1 cellular context compared by ENCODE assay signal in genomic region chr1:27504588-27505419, GRCh38.
TF ChIP-seq lines count a peak whose summit lies in the region.

No MANE protein-coding gene starts in this region.

TF ChIP-seq in HepG2, 621 proteins besides CTCF, POLR2A, EP300 and RAD21 (continued from another document and continues in another):
- TF ChIP-seq HNF1A (IDR thresholded peaks at IDR 0.05; ENCODE audit: low read depth) (peak; percentile 25; the same call in 1 of the 2 replicates), HNF1A (CRISPR knock-in tag; IDR thresholded peaks at IDR 0.05; ENCODE audit: borderline replicate concordance) (peak; percentile 70; the same call in 1 of the 2 replicates), TBP (CRISPR knock-in tag; IDR thresholded peaks at IDR 0.05) (no peak), ZNF850 (CRISPR knock-in tag; conservative IDR thresholded peaks at IDR 0.05) (no peak), KLF13 (CRISPR knock-in tag; IDR thresholded peaks at IDR 0.05) (no peak), ZNF589 (CRISPR knock-in tag; conservative IDR thresholded peaks at IDR 0.05) (no peak; the same call in 1 of the 2 replicates), PATZ1 (CRISPR knock-in tag; IDR thresholded peaks at IDR 0.05) (peak; percentile 99), ZFP36 (IDR thresholded peaks at IDR 0.05; ENCODE audit: borderline replicate concordance, low read depth, low read length, partially characterized antibody) (peak; percentile 97), CENPT (CRISPR knock-in tag; IDR thresholded peaks at IDR 0.05; ENCODE audit: low read depth) (0 out of 2 replicates have a peak, but pooled peaks have one; percentile 46), MTERF4 (CRISPR knock-in tag; IDR thresholded peaks at IDR 0.05) (no peak), ZNF646 (CRISPR knock-in tag; IDR thresholded peaks at IDR 0.05) (0 out of 2 replicates have a peak, but pooled peaks have one; percentile 26), SRSF9 (IDR thresholded peaks at IDR 0.05; ENCODE audit: borderline replicate concordance, insufficient read depth, low read depth, low read length, poor library complexity, severe bottlenecking) (no peak), GLI4 (CRISPR knock-in tag; IDR thresholded peaks at IDR 0.05; ENCODE audit: borderline replicate concordance) (peak; percentile 29; the same call in 1 of the 2 replicates), ZNF788 (CRISPR knock-in tag; IDR thresholded peaks at IDR 0.05; ENCODE audit: borderline replicate concordance) (peak; percentile 81; the same call in 1 of the 2 replicates), SMAD3 (CRISPR knock-in tag; IDR thresholded peaks at IDR 0.05) (0 out of 2 replicates have a peak, but pooled peaks have one; percentile 37), ZNF296 (CRISPR knock-in tag; conservative IDR thresholded peaks at IDR 0.05) (peak; percentile 79; the same call in 1 of the 2 replicates), TCF7 (IDR thresholded peaks at IDR 0.05; ENCODE audit: low read depth) (peak; percentile 92), HOXA3 (CRISPR knock-in tag; IDR thresholded peaks at IDR 0.05) (peak; percentile 80; the same call in 1 of the 2 replicates), DR1 (CRISPR knock-in tag; IDR thresholded peaks at IDR 0.05) (peak; percentile 32; the same call in 1 of the 2 replicates), ZNF639 (CRISPR knock-in tag; conservative IDR thresholded peaks at IDR 0.05) (no peak), TOPORS (CRISPR knock-in tag; IDR thresholded peaks at IDR 0.05) (no peak), ZFP36L1 (CRISPR knock-in tag; IDR thresholded peaks at IDR 0.05) (peak; percentile 44; the same call in 1 of the 2 replicates), KMT2B (CRISPR knock-in tag; IDR thresholded peaks at IDR 0.05) (peak; percentile 64; the same call in 1 of the 2 replicates), TBL1XR1 (IDR thresholded peaks at IDR 0.05; ENCODE audit: borderline replicate concordance, low read length, partially characterized antibody) (no peak), RBM39 (IDR thresholded peaks at IDR 0.05; ENCODE audit: low read depth, low read length, poor library complexity, severe bottlenecking) (peak; percentile 23), MIER3 (CRISPR knock-in tag; IDR thresholded peaks at IDR 0.05; ENCODE audit: borderline replicate concordance) (peak; percentile 64; the same call in 1 of the 2 replicates), BATF2 (CRISPR knock-in tag; IDR thresholded peaks at IDR 0.05) (no peak), ZNF839 (CRISPR knock-in tag; IDR thresholded peaks at IDR 0.05; ENCODE audit: borderline replicate concordance) (0 out of 2 replicates have a peak, but pooled peaks have one; percentile 17), ZNF230 (CRISPR knock-in tag; IDR thresholded peaks at IDR 0.05) (no peak), ZNF891 (CRISPR knock-in tag; IDR thresholded peaks at IDR 0.05) (no peak), ZNF598 (CRISPR knock-in tag; IDR thresholded peaks at IDR 0.05; ENCODE audit: borderline replicate concordance) (peak; percentile 63), STAG1 (CRISPR knock-in tag; IDR thresholded peaks at IDR 0.05) (peak; percentile 28), ZNF513 (CRISPR knock-in tag; conservative IDR thresholded peaks at IDR 0.05) (no peak), ZNF468 (CRISPR knock-in tag; IDR thresholded peaks at IDR 0.05) (no peak), ETS1 (CRISPR knock-in tag; IDR thresholded peaks at IDR 0.05) (no peak), HOXA5 (CRISPR knock-in tag; IDR thresholded peaks at IDR 0.05) (0 out of 2 replicates have a peak, but pooled peaks have one; percentile 42), NR0B2 (CRISPR knock-in tag; IDR thresholded peaks at IDR 0.05) (0 out of 2 replicates have a peak, but pooled peaks have one; percentile 28), EHMT2 (IDR thresholded peaks at IDR 0.05; ENCODE audit: borderline replicate concordance, low read depth, low read length) (no peak), FOXK1 (CRISPR knock-in tag; IDR thresholded peaks at IDR 0.05; ENCODE audit: borderline replicate concordance, low read depth) (no peak), ZNF367 (CRISPR knock-in tag; IDR thresholded peaks at IDR 0.05; ENCODE audit: borderline replicate concordance) (no peak), CREBL2 (CRISPR knock-in tag; IDR thresholded peaks at IDR 0.05; ENCODE audit: borderline replicate concordance) (0 out of 2 replicates have a peak, but pooled peaks have one; percentile 42)
